3 cellular contexts compared by ENCODE assay signal in the genomic region with DNA sequence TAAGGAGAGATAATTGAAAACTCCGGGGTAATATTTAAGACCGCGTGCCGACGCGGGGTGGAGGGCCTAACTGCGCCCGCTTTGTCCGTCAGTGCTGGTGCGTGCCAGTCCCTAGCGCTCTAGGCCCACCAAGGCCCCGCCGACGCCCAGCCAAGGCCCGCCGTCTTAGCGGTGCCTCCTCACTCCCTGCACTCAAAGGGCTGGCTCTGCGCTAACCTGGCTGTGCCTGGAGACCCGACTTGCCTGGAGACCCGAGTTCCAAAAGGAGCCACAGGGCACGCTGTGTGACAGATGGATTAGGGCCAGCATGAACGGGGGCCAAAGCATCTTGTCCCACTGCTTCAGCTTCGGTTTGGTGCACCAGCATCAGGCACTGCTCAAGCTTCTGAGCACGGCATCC. TPM values are rescaled to one million over a fixed set of nuclear protein-coding genes. Genes with fewer than 3 reads are reported as not detected.
"Had no signal": no experiment of that assay in that cellular context is flagged by ENCODE, and none has a peak within 500 bp of the region (broad histone marks: within the 10 kb centered on the region; RNA-seq: fewer than 3 reads in every experiment).

No MANE protein-coding gene starts in this region.

RNA-seq across cellular contexts. Expression of gene HOXC4, which starts 53.6 kb away (rescaled TPM):
- total RNA-seq: liver, occipital lobe, temporal lobe had no signal
